Comparison of ENCODE assay signal across 8 cellular contexts in genomic region chr10:101587725-101588614, GRCh38. TPM values are rescaled to one million over a fixed set of nuclear protein-coding genes. Genes with fewer than 3 reads are reported as not detected.
DNase-seq lines count a peak whose midpoint lies in the region; ATAC-seq and TF ChIP-seq lines count a peak whose summit lies in the region.

TSS of gene DPCD (plus strand) at chr10:101588321. CDS start at chr10:101588337, 16 bp downstream.
TSS of gene POLL (minus strand) at chr10:101588257. CDS start at chr10:101587360, 897 bp downstream.

- DNase-seq in EL (peak; percentile 95), GOT3 (lab: John Stamatoyannopoulos, UW) (peak; percentile 76), LoVo (ENCODE audit: low spot score) (peak; percentile 96), RWPE1 (ENCODE audit: low spot score) (peak; percentile 98), fibroblast of pulmonary artery (ENCODE audit: low read depth) (peak; percentile 95)
- peak; percentile 95 for DNase-seq in activated effector memory CD4-positive, alpha-beta T cell treated with anti-CD3 and anti-CD28 coated beads, Interleukin-2, amount 50 U/mL, for 16 hours
- peak; percentile 95 for DNase-seq in natural killer cell treated with Interleukin-12 subunit alpha and Interleukin-12 subunit beta and Interleukin-15 and Interleukin-18, amount 100 ng/mL, for 72 hours (ENCODE audit: low spot score)
- peak; percentile 92 for DNase-seq in stimulated activated naive CD4-positive, alpha-beta T cell treated with Interleukin-2 at 50 U/mL for 16 hours (lab: John Stamatoyannopoulos, UW)

- peak within 1 kb of the TSS; percentile 98 for H3K4me3 ChIP-seq in fibroblast of pulmonary artery (replicated peaks; ENCODE audit: low read depth, low read length)

- H3K4me3 Mint-ChIP-seq in natural killer cell treated with Interleukin-12 subunit alpha and Interleukin-12 subunit beta and Interleukin-15 and Interleukin-18, amount 100 ng/mL, for 72 hours, result peak within 1 kb of the TSS; percentile 94

- H3K9me3 Mint-ChIP-seq in natural killer cell treated with Interleukin-12 subunit alpha and Interleukin-12 subunit beta and Interleukin-15 and Interleukin-18, amount 100 ng/mL, for 72 hours, result no peaks in the 10 kb centered on the region

- CTCF ChIA-PET in RWPE1 (lab: Yijun Ruan, JAX), result interaction anchor here (0.6 to 2.3 kb wide), 5 partner anchors 15 to 427 kb away, joined by 3 to 7 read pairs (median 3); no protein-coding TSS in a partner anchor

- H3K27ac Mint-ChIP-seq in natural killer cell treated with Interleukin-12 subunit alpha and Interleukin-12 subunit beta and Interleukin-15 and Interleukin-18, amount 100 ng/mL, for 72 hours, result peak within 1 kb of the TSS; percentile 53 to 83

- POLR2A ChIA-PET in RWPE1 (lab: Yijun Ruan, JAX; ENCODE audit: low non-redundant PET), result interaction anchor here (0.6 to 0.8 kb wide), 2 partner anchors 10 to 233 kb away, joined by 3 read pairs; no protein-coding TSS in a partner anchor

- H3K36me3 Mint-ChIP-seq in natural killer cell treated with Interleukin-12 subunit alpha and Interleukin-12 subunit beta and Interleukin-15 and Interleukin-18, amount 100 ng/mL, for 72 hours, result no peaks in the 10 kb centered on the region

- peak; percentile 98 to 99 for ATAC-seq in natural killer cell treated with Interleukin-12 subunit alpha and Interleukin-12 subunit beta and Interleukin-15 and Interleukin-18, amount 100 ng/mL, for 72 hours

- TF ChIP-seq CTCF in RWPE1 (conservative IDR thresholded peaks at IDR 0.05; ENCODE audit: low read depth) (no peak), fibroblast of pulmonary artery (IDR thresholded peaks at IDR 0.05; ENCODE audit: low read length, missing control alignments) (no peak)

- H3K27ac ChIP-seq in RWPE1, result peak within 1 kb of the TSS; percentile 62

- H3K4me1 Mint-ChIP-seq in natural killer cell treated with Interleukin-12 subunit alpha and Interleukin-12 subunit beta and Interleukin-15 and Interleukin-18, amount 100 ng/mL, for 72 hours (ENCODE audit: low read depth in 2 of 2), result peaks cover 17 to 25% of the 10 kb centered on the region in 2 donors

- H3K27me3 Mint-ChIP-seq in natural killer cell treated with Interleukin-12 subunit alpha and Interleukin-12 subunit beta and Interleukin-15 and Interleukin-18, amount 100 ng/mL, for 72 hours, result no peaks in the 10 kb centered on the region

RNA-seq across cellular contexts. Expression of gene DPCD, which starts in this region (rescaled TPM):
- total RNA-seq in natural killer cell treated with Interleukin-12 subunit alpha and Interleukin-12 subunit beta and Interleukin-15 and Interleukin-18, amount 100 ng/mL, for 72 hours, result 10 to 100 TPM in 1 of 2 donors, 1 to 10 TPM in 1; 8.2 to 11.2 TPM

RNA-seq across cellular contexts. Expression of gene POLL, which starts in this region (rescaled TPM):
- 10 to 100 TPM; 27.6 to 37.3 TPM for total RNA-seq in natural killer cell treated with Interleukin-12 subunit alpha and Interleukin-12 subunit beta and Interleukin-15 and Interleukin-18, amount 100 ng/mL, for 72 hours

Comparison
In these comparisons a context has a peak if more than half of its experiments do, and no peak if none do; other contexts are left out.
1. Peak in every context shown above with its lines: DNase-seq, ATAC-seq, H3K4me3 ChIP-seq and H3K27ac ChIP-seq.